Comparison of ENCODE assay signal across 8 cellular contexts in genomic region chr7:35003177-35003650, GRCh38. TPM values are rescaled to one million over a fixed set of nuclear protein-coding genes. Genes with fewer than 3 reads are reported as not detected.
A peak's percentile ranks its signal among the peaks of the same experiment; 100 is the strongest.
DNase-seq lines count a peak whose midpoint lies in the region; ATAC-seq and TF ChIP-seq lines count a peak whose summit lies in the region.
"Not testable (repeated sequence)": the region's sequence is repeated elsewhere in the genome, so short reads cannot be mapped to it uniquely, and the experiment has no call there.

No MANE protein-coding gene starts in this region.

- not testable (repeated sequence) for H3K9ac ChIP-seq in fibroblast of lung (ENCODE audit: insufficient read depth, low read length)

- DNase-seq in A673 (ENCODE audit: low spot score); Peyer's patch; left colon; sigmoid colon: not testable (repeated sequence)
- DNase-seq in ELF-1 (ENCODE audit: low read depth, low spot score), result peak; percentile 13
- peak; percentile 30 to 79 for DNase-seq in fibroblast of lung (ENCODE audit: low read depth in 2 of 2)

- not testable (repeated sequence) for H2AFZ ChIP-seq in fibroblast of lung (ENCODE audit: low read length)

- H3K27me3 ChIP-seq in A673 (replicated peaks; ENCODE audit: insufficient read depth, low read depth, low read length, poor library complexity); Peyer's patch; fibroblast of lung (ENCODE audit: control insufficient read depth, insufficient read depth, low read length); sigmoid colon: not testable (repeated sequence)

- CTCF ChIA-PET in A673 (lab: Charles Lee), result not testable (repeated sequence)

- peaks cover 0 to 15% (median 8%) of the 10 kb centered on the region in 5 experiments for H3K9me3 Mint-ChIP-seq in brain

- H3K4me1 Mint-ChIP-seq in brain, result peaks cover 29% of the 10 kb centered on the region

- peaks cover 34% of the 10 kb centered on the region for H3K36me3 Mint-ChIP-seq in brain

- H3K27ac Mint-ChIP-seq in brain, result peak overlapping the region in 4 of 5 experiments; percentile 49 to 81 (median 68)

- not testable (repeated sequence) for H3K79me2 ChIP-seq in fibroblast of lung (ENCODE audit: control insufficient read depth, insufficient read depth, low read length)

- WGBS in sigmoid colon, 2 donors, result 19 to 75% methylated on average over 1 of the region's 1 CpG

- H3K4me3 Mint-ChIP-seq in brain, result not testable (repeated sequence)

- not testable (repeated sequence) for TF ChIP-seq EP300 in sigmoid colon (IDR thresholded peaks at IDR 0.05)

- POLR2A ChIA-PET in A673 (lab: Charles Lee; ENCODE audit: low non-redundant PET), result not testable (repeated sequence)

- peak; percentile 5 for ATAC-seq in HG03354 (IDR thresholded peaks at IDR 0.05; ENCODE audit: poor library complexity, severe bottlenecking, unreplicated experiment)
- ATAC-seq in left colon, result peak; percentile 2

- H3K4me2 ChIP-seq in fibroblast of lung (ENCODE audit: extremely low read depth, insufficient read depth, low read length), result not testable (repeated sequence)

- not testable (repeated sequence) for H3K36me3 ChIP-seq in A673 (ENCODE audit: insufficient read depth, low read length, poor library complexity, severe bottlenecking); Peyer's patch; fibroblast of lung (ENCODE audit: control insufficient read depth, insufficient read depth, low read length); sigmoid colon

- H3K27ac ChIP-seq in A673 (ENCODE audit: low read depth, low read length, poor library complexity, severe bottlenecking) (peak overlapping the region; percentile 83), Peyer's patch (peak overlapping the region in 3 of 4 donors; percentile 43 to 87 (median 68)), fibroblast of lung (ENCODE audit: insufficient read depth, low read length) (peak overlapping the region; percentile 8), sigmoid colon (peak overlapping the region in 3 of 4 donors; percentile 73 to 77 (median 76))

- H3K27me3 Mint-ChIP-seq in brain, result not testable (repeated sequence)

- not testable (repeated sequence) for BruUV-seq in A673 (replicated peaks; lab: Mats Ljungman, UMichigan)

- TF ChIP-seq POLR2A in Peyer's patch (IDR thresholded peaks at IDR 0.05); sigmoid colon (IDR thresholded peaks at IDR 0.05): not testable (repeated sequence)

- H3K9me3 ChIP-seq in A673 (ENCODE audit: low read depth, low read length, poor library complexity, severe bottlenecking); Peyer's patch; fibroblast of lung (ENCODE audit: control insufficient read depth, insufficient read depth, low read depth, low read length); sigmoid colon: not testable (repeated sequence)

- H3K4me3 ChIP-seq in A673 (ENCODE audit: low read depth, low read length, poor library complexity, severe bottlenecking); Peyer's patch; fibroblast of lung (replicated peaks in 1 of 4; ENCODE audit: control extremely low read depth in 1 of 4, insufficient read depth in 1 of 4, low read depth in 3 of 4, low read length in 4 of 4); sigmoid colon: not testable (repeated sequence)

- intact Hi-C loops in A673 (cut with micrococcal nuclease; ENCODE audit: unreplicated experiment); left colon (cut with DNase I, micrococcal nuclease): not testable (repeated sequence)
- intact Hi-C loops in sigmoid colon (cut with DNase I), result loop anchor here (5.0 kb wide), 1 partner anchor 34 kb away; the partner anchor contains the start of gene DPY19L1

- not testable (repeated sequence) for TF ChIP-seq CTCF in A673 (conservative IDR thresholded peaks at IDR 0.05; ENCODE audit: low read depth, low read length); Peyer's patch (IDR thresholded peaks at IDR 0.05); brain (conservative IDR thresholded peaks at IDR 0.05); fibroblast of lung (conservative IDR thresholded peaks at IDR 0.05 in 1 of 2, IDR thresholded peaks at IDR 0.05 in 1 of 2; ENCODE audit: low read depth in 1 of 2, low read length in 2 of 2); sigmoid colon (IDR thresholded peaks at IDR 0.05)

- not testable (repeated sequence) for H4K20me1 ChIP-seq in fibroblast of lung (ENCODE audit: control insufficient read depth, extremely low read depth, insufficient read depth, low read length)

- H3K4me1 ChIP-seq in A673 (ENCODE audit: insufficient read depth, low read length, poor library complexity, severe bottlenecking) (peaks cover 19% of the 10 kb centered on the region), sigmoid colon (peaks cover 0 to 29% (median 25%) of the 10 kb centered on the region in 4 donors)
- not testable (repeated sequence) for H3K4me1 ChIP-seq in Peyer's patch; fibroblast of lung (ENCODE audit: control insufficient read depth, extremely low read depth, insufficient read depth, low read length)

RNA-seq across cellular contexts. Expression of gene DPY19L1, which starts 34.1 kb away (rescaled TPM):
- total RNA-seq in A673 (2021), result 42.7 and 46.8 TPM in 2 replicates
- 1 to 10 TPM; 4.1 to 6.8 (median 5.1) TPM for total RNA-seq in Peyer's patch
- 7.0 TPM for polyA plus RNA-seq in brain (ENCODE audit: insufficient read depth, low read depth, low replicate concordance)
- total RNA-seq in fibroblast of lung, result 28.8 and 30.1 TPM in 2 replicates
- polyA plus RNA-seq in fibroblast of lung, result 26.2 and 31.8 TPM in 2 replicates
- polyA plus RNA-seq in fibroblast of lung (2012), result 13.8 and 16.2 TPM in 2 replicates
- 3.9 and 4.6 TPM in 2 replicates for polyA minus RNA-seq in fibroblast of lung (ENCODE audit: low replicate concordance)
- 10 to 100 TPM; 22.0 to 24.3 TPM for total RNA-seq in left colon
- total RNA-seq in sigmoid colon, result 10 to 100 TPM; 12.1 to 17.1 (median 13.9) TPM
- 10 to 100 TPM in 1 of 3 donors, 1 to 10 TPM in 2; 1.8 to 10.5 (median 3.5) TPM for polyA plus RNA-seq in sigmoid colon

Comparison
In these comparisons a context has a peak if more than half of its experiments do, and no peak if none do; other contexts are left out.
1. H3K27ac ChIP-seq: peak in every context shown above with its lines; median percentile 83 in A673; 76 in sigmoid colon; 68 in Peyer's patch; 8 in fibroblast of lung.